27 cellular contexts compared by ENCODE assay signal in genomic region chr22:17806437-17806836, GRCh38.
"Had no signal": no experiment of that assay in that cellular context is flagged by ENCODE, and none has a peak within 500 bp of the region (broad histone marks: within the 10 kb centered on the region; RNA-seq: fewer than 3 reads in every experiment).

No MANE protein-coding gene starts in this region.

- H3K4me3 ChIP-seq: lower lobe of right lung, mucosa of descending colon, prostate gland, SJSA1, testis had no signal

- H3K4me1 Mint-ChIP-seq: activated CD4-positive, alpha-beta T cell treated with anti-CD3 and anti-CD28 coated beads, Interleukin-2, amount 10 ng/mL, durations not matched to agents 24 days and 14 days; activated CD8-positive, alpha-beta memory T cell treated with anti-CD3 and anti-CD28 coated beads, Interleukin-2, amount 10 ng/mL, durations not matched to agents 7 days and 5 days; activated naive CD8-positive, alpha-beta T cell treated with anti-CD3 and anti-CD28 coated beads, Interleukin-2, amount 50 U/mL, for 24 hours; immature natural killer cell had no signal

- DNase-seq: activated CD4-positive, alpha-beta T cell treated with anti-CD3 and anti-CD28 coated beads, Interleukin-2, amount 10 ng/mL, durations not matched to agents 24 days and 14 days; activated CD8-positive, alpha-beta memory T cell treated with anti-CD3 and anti-CD28 coated beads, Interleukin-2, amount 10 ng/mL, durations not matched to agents 7 days and 5 days; activated CD8-positive, alpha-beta T cell treated with anti-CD3 and anti-CD28 coated beads for 36 hours; activated gamma-delta T cell; activated naive CD4-positive, alpha-beta T cell treated with anti-CD3 and anti-CD28 coated beads, Interleukin-2, amount 50 U/mL, for 16 hours; activated naive CD8-positive, alpha-beta T cell treated with anti-CD3 and anti-CD28 coated beads, Interleukin-2, amount 50 U/mL, for 24 hours; activated T-cell treated with anti-CD3 and anti-CD28 coated beads for 4 hours; anterior cingulate cortex; caudate nucleus; effector CD4-positive, alpha-beta T cell; erythroblast; foreskin fibroblast; immature natural killer cell; left cardiac atrium; lower lobe of right lung; mesendoderm; mucosa of descending colon; stimulated activated CD4-positive, alpha-beta T cell treated with anti-CD3 and anti-CD28 coated beads, Interleukin-12 subunit alpha, Interleukin-12 subunit beta, amount 100 ng/mL, for 4 hours; T-helper 1 cell; testis; trophoblast cell had no signal

- H3K27me3 Mint-ChIP-seq: activated CD4-positive, alpha-beta T cell treated with anti-CD3 and anti-CD28 coated beads, Interleukin-2, amount 10 ng/mL, durations not matched to agents 24 days and 14 days; activated CD8-positive, alpha-beta memory T cell treated with anti-CD3 and anti-CD28 coated beads, Interleukin-2, amount 10 ng/mL, durations not matched to agents 7 days and 5 days; activated CD8-positive, alpha-beta T cell treated with anti-CD3 and anti-CD28 coated beads for 36 hours; activated naive CD8-positive, alpha-beta T cell treated with anti-CD3 and anti-CD28 coated beads, Interleukin-2, amount 50 U/mL, for 24 hours; brain had no signal

- H3K4me3 Mint-ChIP-seq: activated CD4-positive, alpha-beta T cell treated with anti-CD3 and anti-CD28 coated beads, Interleukin-2, amount 10 ng/mL, durations not matched to agents 24 days and 14 days; activated CD8-positive, alpha-beta memory T cell treated with anti-CD3 and anti-CD28 coated beads, Interleukin-2, amount 10 ng/mL, durations not matched to agents 7 days and 5 days; activated CD8-positive, alpha-beta T cell treated with anti-CD3 and anti-CD28 coated beads for 36 hours; activated naive CD8-positive, alpha-beta T cell treated with anti-CD3 and anti-CD28 coated beads, Interleukin-2, amount 50 U/mL, for 24 hours; brain; dendritic cell treated with granulocyte-macrophage colony-stimulating factor and Interleukin-4, amounts not matched to agents 40 ng/mL and 50 ng/mL, for 4 days; immature natural killer cell had no signal

- H3K27ac ChIP-seq: prostate gland, SJSA1, testis had no signal

- H3K9me3 ChIP-seq: lower lobe of right lung, mucosa of descending colon, prostate gland, SJSA1, testis had no signal

- H3K4me1 ChIP-seq: prostate gland, SJSA1, testis had no signal

- FAIRE-seq: endometrium had no signal

- H3K27ac Mint-ChIP-seq: activated CD4-positive, alpha-beta T cell treated with anti-CD3 and anti-CD28 coated beads, Interleukin-2, amount 10 ng/mL, durations not matched to agents 24 days and 14 days; activated CD8-positive, alpha-beta memory T cell treated with anti-CD3 and anti-CD28 coated beads, Interleukin-2, amount 10 ng/mL, durations not matched to agents 7 days and 5 days; activated CD8-positive, alpha-beta T cell treated with anti-CD3 and anti-CD28 coated beads for 36 hours; activated naive CD8-positive, alpha-beta T cell treated with anti-CD3 and anti-CD28 coated beads, Interleukin-2, amount 50 U/mL, for 24 hours; dendritic cell treated with granulocyte-macrophage colony-stimulating factor and Interleukin-4, amounts not matched to agents 40 ng/mL and 50 ng/mL, for 4 days; immature natural killer cell had no signal

- H3K9me3 Mint-ChIP-seq: activated CD4-positive, alpha-beta T cell treated with anti-CD3 and anti-CD28 coated beads, Interleukin-2, amount 10 ng/mL, durations not matched to agents 24 days and 14 days; activated CD8-positive, alpha-beta T cell treated with anti-CD3 and anti-CD28 coated beads for 36 hours; activated naive CD8-positive, alpha-beta T cell treated with anti-CD3 and anti-CD28 coated beads, Interleukin-2, amount 50 U/mL, for 24 hours; brain; dendritic cell treated with granulocyte-macrophage colony-stimulating factor and Interleukin-4, amounts not matched to agents 40 ng/mL and 50 ng/mL, for 4 days; immature natural killer cell had no signal

- ATAC-seq: activated CD8-positive, alpha-beta memory T cell treated with anti-CD3 and anti-CD28 coated beads, Interleukin-2, amount 10 ng/mL, durations not matched to agents 7 days and 5 days; activated CD8-positive, alpha-beta T cell treated with anti-CD3 and anti-CD28 coated beads for 36 hours; activated naive CD8-positive, alpha-beta T cell treated with anti-CD3 and anti-CD28 coated beads, Interleukin-2, amount 50 U/mL, for 24 hours; left cardiac atrium; lower lobe of right lung; mucosa of descending colon; right cardiac atrium had no signal
